Comparison of ENCODE assay signal across 26 cellular contexts in genomic region chr4:126466848-126467247, GRCh38.
"Had no signal": no experiment of that assay in that cellular context is flagged by ENCODE, and none has a peak within 500 bp of the region (broad histone marks: within the 10 kb centered on the region; RNA-seq: fewer than 3 reads in every experiment).

No MANE protein-coding gene starts in this region.

- H3K4me3 Mint-ChIP-seq: endodermal cell; mesothelial cell of epicardium; naive B cell; naive thymus-derived CD8-positive, alpha-beta T cell had no signal

- H3K4me1 Mint-ChIP-seq: endodermal cell; mesothelial cell of epicardium; naive B cell; naive thymus-derived CD8-positive, alpha-beta T cell had no signal

- H3K27ac Mint-ChIP-seq: endodermal cell; mesothelial cell of epicardium; naive B cell; naive thymus-derived CD8-positive, alpha-beta T cell had no signal

- H3K27me3 Mint-ChIP-seq: naive B cell; naive thymus-derived CD8-positive, alpha-beta T cell had no signal

- DNase-seq: dermis blood vessel endothelial cell; dorsolateral prefrontal cortex; effector CD4-positive, alpha-beta T cell; effector memory CD4-positive, alpha-beta T cell; endodermal cell; erythroblast; esophagus squamous epithelium; foreskin fibroblast; foreskin melanocyte; gastrocnemius medialis; glutamatergic neuron; head of caudate nucleus; heart right ventricle; hippocampal formation; left cardiac atrium; left lung; left ventricle myocardium superior; lower lobe of right lung; mesenchymal stem cell; mucosa of descending colon; naive B cell; naive thymus-derived CD8-positive, alpha-beta T cell had no signal

- H3K9me3 Mint-ChIP-seq: endodermal cell had no signal

- H3K27ac ChIP-seq: coronary artery, dorsolateral prefrontal cortex, epithelial cell of prostate, esophagus squamous epithelium, gastrocnemius medialis, heart right ventricle, left lung, lower lobe of right lung had no signal

- H3K9me3 ChIP-seq: gastrocnemius medialis, left lung, mucosa of descending colon had no signal

- H3K36me3 ChIP-seq: esophagus squamous epithelium, gastrocnemius medialis, heart right ventricle, left lung, lower lobe of right lung had no signal

- ATAC-seq: esophagus mucosa; gastrocnemius medialis; heart right ventricle; left cardiac atrium; left lung; left ventricle myocardium superior; lower lobe of right lung; mucosa of descending colon; naive thymus-derived CD8-positive, alpha-beta T cell had no signal

- H3K27me3 ChIP-seq: dorsolateral prefrontal cortex, esophagus squamous epithelium, gastrocnemius medialis, heart right ventricle, left lung had no signal

- H3K36me3 Mint-ChIP-seq: mesothelial cell of epicardium; naive B cell; naive thymus-derived CD8-positive, alpha-beta T cell had no signal

- H3K4me1 ChIP-seq: esophagus squamous epithelium, gastrocnemius medialis, heart right ventricle, left lung, lower lobe of right lung had no signal

- H3K4me3 ChIP-seq: coronary artery, dorsolateral prefrontal cortex, esophagus squamous epithelium, gastrocnemius medialis, heart right ventricle, left lung, lower lobe of right lung, mucosa of descending colon had no signal
